21 cellular contexts compared by ENCODE assay signal in the genomic region with DNA sequence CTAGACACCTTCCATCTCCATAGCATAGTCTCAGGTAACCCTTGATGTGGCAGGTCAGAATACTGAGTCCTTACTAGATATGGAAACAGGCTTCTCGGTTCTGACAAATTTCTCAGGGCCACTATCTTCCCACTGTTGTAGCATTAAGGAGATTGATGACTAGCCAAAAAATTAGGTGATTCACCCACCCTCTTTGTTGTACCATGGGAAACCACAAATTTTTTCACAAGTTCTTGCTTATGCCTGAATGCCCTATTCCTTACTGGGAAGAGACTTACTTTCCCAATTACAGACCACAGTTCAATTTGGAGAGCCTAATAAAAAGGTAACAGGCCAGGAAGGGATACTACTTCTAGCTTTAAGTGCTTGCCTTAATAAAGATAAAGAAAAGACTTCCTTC.
"Had no signal": no experiment of that assay in that cellular context is flagged by ENCODE, and none has a peak within 500 bp of the region (broad histone marks: within the 10 kb centered on the region; RNA-seq: fewer than 3 reads in every experiment).

No MANE protein-coding gene starts in this region.

- DNase-seq: colonic mucosa; dermis blood vessel endothelial cell; dorsolateral prefrontal cortex; effector CD4-positive, alpha-beta T cell; effector memory CD8-positive, alpha-beta T cell; endodermal cell; foreskin melanocyte; gastrocnemius medialis; glutamatergic neuron; head of caudate nucleus; heart right ventricle; hippocampal formation; left cardiac atrium; left lung; left ventricle myocardium superior; mesenchymal stem cell; mucosa of descending colon; naive B cell; naive thymus-derived CD8-positive, alpha-beta T cell had no signal

- H3K9me3 ChIP-seq: colonic mucosa, gastrocnemius medialis, mucosa of descending colon had no signal

- H3K27ac ChIP-seq: colonic mucosa, dorsolateral prefrontal cortex, esophagus muscularis mucosa, gastrocnemius medialis, heart right ventricle, left lung had no signal

- H3K36me3 ChIP-seq: colonic mucosa, esophagus muscularis mucosa, gastrocnemius medialis, heart right ventricle, left lung had no signal

- H3K4me3 ChIP-seq: colonic mucosa, dorsolateral prefrontal cortex, esophagus muscularis mucosa, gastrocnemius medialis, heart right ventricle, left lung, lung, mucosa of descending colon had no signal

- H3K27me3 ChIP-seq: colonic mucosa, dorsolateral prefrontal cortex, esophagus muscularis mucosa, gastrocnemius medialis, heart right ventricle, left lung had no signal

- H3K4me1 ChIP-seq: colonic mucosa, esophagus muscularis mucosa, gastrocnemius medialis, heart right ventricle, left lung had no signal
